3 cellular contexts compared by ENCODE assay signal in the genomic region with DNA sequence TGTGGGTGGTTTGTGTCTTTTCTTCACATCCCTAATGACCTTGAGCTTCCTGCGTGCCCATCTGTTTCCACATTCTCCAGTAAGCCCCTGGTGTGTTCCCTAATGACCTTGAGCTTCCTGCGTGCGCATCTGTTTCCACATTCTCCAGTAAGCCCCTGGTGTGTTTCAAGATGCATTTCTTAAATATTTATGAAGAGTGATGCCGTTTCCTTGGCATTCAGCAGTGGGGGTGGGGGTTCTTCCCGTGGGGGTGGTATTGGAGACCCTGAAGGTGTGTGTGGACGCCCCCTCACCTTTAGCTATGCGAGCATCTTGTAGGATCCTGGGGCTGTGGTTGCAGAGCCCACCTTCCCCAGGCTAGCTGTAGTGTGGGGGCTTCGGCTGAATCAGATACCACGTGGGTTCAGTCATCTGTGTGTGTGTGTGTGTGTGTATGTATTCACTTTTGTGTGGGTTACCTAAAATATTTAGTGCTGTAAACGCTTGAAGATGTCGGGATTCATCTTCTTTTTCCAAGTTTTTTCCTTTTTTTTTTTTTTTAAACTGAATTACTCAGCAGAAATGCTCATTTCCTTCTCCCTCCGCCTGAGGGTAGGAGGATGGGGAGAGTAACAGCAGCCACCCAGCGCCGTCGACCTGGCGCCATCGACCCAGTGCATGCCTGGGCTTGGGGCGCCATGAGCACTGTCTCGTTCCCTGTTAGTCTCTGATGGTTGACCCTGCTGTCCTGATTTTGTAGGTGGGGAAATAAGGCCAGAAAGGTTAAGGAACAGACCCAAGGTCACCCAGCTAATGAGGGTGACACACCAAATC.
TF ChIP-seq lines count a peak whose summit lies in the region.

No MANE protein-coding gene starts in this region.

TF ChIP-seq in SK-N-SH, 30 proteins besides CTCF, POLR2A, EP300 and RAD21:
- TF ChIP-seq MXI1 (IDR thresholded peaks at IDR 0.05; ENCODE audit: low read depth, low read length) (no peak), TCF12 (IDR thresholded peaks at IDR 0.05) (peak; percentile 28; the same call in 1 of the 2 replicates), GATA2 (CRISPR knock-in tag; IDR thresholded peaks at IDR 0.05) (no peak), RCOR1 (IDR thresholded peaks at IDR 0.05; ENCODE audit: low read length) (no peak)

TF ChIP-seq in SK-N-SH treated with all-trans-retinoic acid at 6 μM for 48 hours, 23 proteins besides CTCF, POLR2A, EP300 and RAD21:
- no peak for TF ChIP-seq PPARA (CRISPR knock-in tag; IDR thresholded peaks at IDR 0.05; ENCODE audit: borderline replicate concordance)
- TF ChIP-seq TCF4 (CRISPR knock-in tag; IDR thresholded peaks at IDR 0.05; ENCODE audit: borderline replicate concordance): no peak
- no peak for TF ChIP-seq GLIS3 (CRISPR knock-in tag; IDR thresholded peaks at IDR 0.05)
- no peak for TF ChIP-seq BACH2 (CRISPR knock-in tag; IDR thresholded peaks at IDR 0.05; ENCODE audit: borderline replicate concordance)
- no peak for TF ChIP-seq RARB (CRISPR knock-in tag; IDR thresholded peaks at IDR 0.05)
- TF ChIP-seq ARNTL (CRISPR knock-in tag; IDR thresholded peaks at IDR 0.05; ENCODE audit: borderline replicate concordance, low read depth): no peak
- TF ChIP-seq, protein P1, sequence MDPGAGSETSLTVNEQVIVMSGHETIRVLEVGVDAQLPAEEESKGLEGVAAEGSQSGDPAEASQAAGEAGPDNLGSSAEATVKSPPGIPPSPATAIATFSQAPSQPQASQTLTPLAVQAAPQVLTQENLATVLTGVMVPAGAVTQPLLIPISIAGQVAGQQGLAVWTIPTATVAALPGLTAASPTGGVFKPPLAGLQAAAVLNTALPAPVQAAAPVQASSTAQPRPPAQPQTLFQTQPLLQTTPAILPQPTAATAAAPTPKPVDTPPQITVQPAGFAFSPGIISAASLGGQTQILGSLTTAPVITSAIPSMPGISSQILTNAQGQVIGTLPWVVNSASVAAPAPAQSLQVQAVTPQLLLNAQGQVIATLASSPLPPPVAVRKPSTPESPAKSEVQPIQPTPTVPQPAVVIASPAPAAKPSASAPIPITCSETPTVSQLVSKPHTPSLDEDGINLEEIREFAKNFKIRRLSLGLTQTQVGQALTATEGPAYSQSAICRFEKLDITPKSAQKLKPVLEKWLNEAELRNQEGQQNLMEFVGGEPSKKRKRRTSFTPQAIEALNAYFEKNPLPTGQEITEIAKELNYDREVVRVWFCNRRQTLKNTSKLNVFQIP (CRISPR knock-in tag; IDR thresholded peaks at IDR 0.05; ENCODE audit: borderline replicate concordance, low read depth): no peak
- TF ChIP-seq ZFP3 (CRISPR knock-in tag; IDR thresholded peaks at IDR 0.05): no peak
- TF ChIP-seq CSRNP3 (CRISPR knock-in tag; IDR thresholded peaks at IDR 0.05): no peak
- no peak for TF ChIP-seq CSDC2 (CRISPR knock-in tag; IDR thresholded peaks at IDR 0.05)
- TF ChIP-seq OSR1 (CRISPR knock-in tag; IDR thresholded peaks at IDR 0.05): no peak
- no peak for TF ChIP-seq ZC3H10 (CRISPR knock-in tag; IDR thresholded peaks at IDR 0.05)
- TF ChIP-seq ISL1 (CRISPR knock-in tag; IDR thresholded peaks at IDR 0.05): no peak
- TF ChIP-seq TOX (CRISPR knock-in tag; IDR thresholded peaks at IDR 0.05; ENCODE audit: borderline replicate concordance): no peak
- TF ChIP-seq ZNF70 (CRISPR knock-in tag; IDR thresholded peaks at IDR 0.05): no peak
- TF ChIP-seq ZNF565 (CRISPR knock-in tag; conservative IDR thresholded peaks at IDR 0.05; ENCODE audit: low read depth): no peak
- no peak for TF ChIP-seq ESRRG (CRISPR knock-in tag; IDR thresholded peaks at IDR 0.05)
- no peak for TF ChIP-seq SNAI2 (CRISPR knock-in tag; IDR thresholded peaks at IDR 0.05)
- no peak for TF ChIP-seq ZNF8 (CRISPR knock-in tag; IDR thresholded peaks at IDR 0.05)

TF ChIP-seq in K562, 482 proteins besides CTCF, POLR2A, EP300 and RAD21:
- TF ChIP-seq ZNF316 (IDR thresholded peaks at IDR 0.05) (peak; percentile 34; the same call in 1 of the 2 replicates), YBX1 (IDR thresholded peaks at IDR 0.05) (no peak), ESRRA (IDR thresholded peaks at IDR 0.05; ENCODE audit: borderline replicate concordance, low read depth) (0 out of 2 replicates have a peak, but pooled peaks have one; percentile 17)
